Comparison of ENCODE assay signal across 26 cellular contexts in genomic region chr6:147549531-147549930, GRCh38. TPM values are rescaled to one million over a fixed set of nuclear protein-coding genes. Genes with fewer than 3 reads are reported as not detected.
A peak's percentile ranks its signal among the peaks of the same experiment; 100 is the strongest.
DNase-seq lines count a peak whose midpoint lies in the region; ATAC-seq, FAIRE-seq and TF ChIP-seq lines count a peak whose summit lies in the region.
"Had no signal": no experiment of that assay in that cellular context is flagged by ENCODE, and none has a peak within 500 bp of the region (broad histone marks: within the 10 kb centered on the region; RNA-seq: fewer than 3 reads in every experiment).

No MANE protein-coding gene starts in this region.

- TF ChIP-seq POLR2A in endothelial cell of umbilical vein (IDR thresholded peaks at IDR 0.05; ENCODE audit: low read depth, low read length), result no peak

- H3K4me1 ChIP-seq in endothelial cell of umbilical vein (ENCODE audit: control insufficient read depth, extremely low read depth, insufficient read depth, low read length), result no peaks in the 10 kb centered on the region
- H3K4me1 ChIP-seq: BLaER1 treated with 17β-estradiol and CSF1 and Interleukin-3, amounts not matched to agents 10 nM and 100 nM; Peyer's patch had no signal

- H4K20me1 ChIP-seq in endothelial cell of umbilical vein (replicated peaks; ENCODE audit: control insufficient read depth, extremely low read depth, insufficient read depth, low read length), result no peaks in the 10 kb centered on the region
- H4K20me1 ChIP-seq: BLaER1 treated with 17β-estradiol and CSF1 and Interleukin-3, amounts not matched to agents 10 nM and 100 nM had no signal

- ATAC-seq in T-helper 17 cell (no peak), HG03108 (IDR thresholded peaks at IDR 0.05; ENCODE audit: unreplicated experiment) (no peak)
- ATAC-seq: HepG2 had no signal

- CTCF ChIA-PET in endothelial cell of umbilical vein (lab: Charles Lee), result no interaction called here

- H3K9me3 ChIP-seq in endothelial cell of umbilical vein (replicated peaks; ENCODE audit: control insufficient read depth, insufficient read depth, low read length) (no peaks in the 10 kb centered on the region), T-helper 17 cell (ENCODE audit: control insufficient read depth, low read length, poor library complexity, severe bottlenecking) (no peaks in the 10 kb centered on the region)
- H3K9me3 ChIP-seq: BLaER1 treated with 17β-estradiol and CSF1 and Interleukin-3, amounts not matched to agents 10 nM and 100 nM; MG63; Peyer's patch; SK-N-SH had no signal

- no peak overlapping the region for H3K27ac Mint-ChIP-seq in T-helper 17 cell
- H3K27ac Mint-ChIP-seq: CD4-positive, alpha-beta T cell had no signal

- dilution Hi-C loops in endothelial cell of umbilical vein (cut with MboI; ENCODE audit: extremely low pct_ligation_motif_present, low sequenced_read_pairs), result no loop called here

- H3K4me2 ChIP-seq in endothelial cell of umbilical vein (ENCODE audit: insufficient read depth, low read length), result no peak overlapping the region
- H3K4me2 ChIP-seq: BLaER1 treated with 17β-estradiol and CSF1 and Interleukin-3, amounts not matched to agents 10 nM and 100 nM; SK-N-SH had no signal

- no peak overlapping the region for H3K4me3 Mint-ChIP-seq in T-helper 17 cell
- H3K4me3 Mint-ChIP-seq: CD4-positive, alpha-beta T cell had no signal

- POLR2A ChIA-PET in endothelial cell of umbilical vein (lab: Charles Lee), result no interaction called here

- H3K4me1 Mint-ChIP-seq in T-helper 17 cell, result no peaks in the 10 kb centered on the region

- in situ Hi-C loops in GM13977 (cut with MboI; ENCODE audit: low pct_unique_long_range_greater_than_20kb, low sequenced_read_pairs, unreplicated experiment), result no loop called here

- no peaks in the 10 kb centered on the region for H3K9me1 ChIP-seq in endothelial cell of umbilical vein (replicated peaks; ENCODE audit: control insufficient read depth, extremely low read depth, insufficient read depth, low read length)

- intact Hi-C loops in endothelial cell of umbilical vein (cut with micrococcal nuclease), result no loop called here

- no peak for TF ChIP-seq CTCF in endothelial cell of umbilical vein (IDR thresholded peaks at IDR 0.05; ENCODE audit: extremely low read depth in 1 of 2, insufficient read depth in 1 of 2, low read depth in 1 of 2, low read length in 2 of 2)
- TF ChIP-seq CTCF in fibroblast of villous mesenchyme (IDR thresholded peaks at IDR 0.05; ENCODE audit: insufficient read depth, low read depth, low read length), result no peak
- no peak for TF ChIP-seq CTCF in GM13977 (IDR thresholded peaks at IDR 0.05; ENCODE audit: extremely low read depth, insufficient read depth, missing control alignments)

- DNase-seq in EH (ENCODE audit: low read depth), result peak; percentile 18
- DNase-seq in HTR-8/SVneo (ENCODE audit: insufficient read length, low spot score), result no peak
- no peak for DNase-seq in endothelial cell of umbilical vein (ENCODE audit: low read depth, low spot score)
- DNase-seq in fibroblast of villous mesenchyme (ENCODE audit: low read depth), result peak; percentile 10
- DNase-seq in T-helper 17 cell, result no peak
- DNase-seq in NK-92 (lab: John Stamatoyannopoulos, UW; ENCODE audit: unreplicated experiment), result no peak
- no peak for DNase-seq in GM13977 (ENCODE audit: low spot score)
- DNase-seq: AML-193; CD4-positive, alpha-beta T cell; DMS79; GF-D8; KG1; NCI-H2029 treated with DMSO at 0.1 percent for 48 hours; NCI-H446 treated with DMSO at 0.1 percent for 48 hours; NCI-H526; Peyer's patch; SHP77 treated with DMSO at 0.1 percent for 48 hours; SK-N-SH had no signal

- no TSS peak for BruUV-seq in endothelial cell of umbilical vein (replicated peaks; lab: Mats Ljungman, UMichigan)

- H3K36me3 Mint-ChIP-seq in T-helper 17 cell (ENCODE audit: low read depth), result no peaks in the 10 kb centered on the region

- no peak overlapping the region for H3K27ac ChIP-seq in endothelial cell of umbilical vein (ENCODE audit: insufficient read depth, low read depth, low read length)
- H3K27ac ChIP-seq: BLaER1 treated with 17β-estradiol and CSF1 and Interleukin-3, amounts not matched to agents 10 nM and 100 nM; Peyer's patch had no signal

- H3K36me3 ChIP-seq in endothelial cell of umbilical vein (ENCODE audit: control insufficient read depth in 2 of 2, extremely low read depth in 1 of 2, insufficient read depth in 2 of 2, low read length in 2 of 2), result no peaks in the 10 kb centered on the region
- H3K36me3 ChIP-seq: BLaER1 treated with 17β-estradiol and CSF1 and Interleukin-3, amounts not matched to agents 10 nM and 100 nM; Peyer's patch had no signal

- no peak overlapping the region for H3K4me3 ChIP-seq in endothelial cell of umbilical vein (replicated peaks in 1 of 3; ENCODE audit: insufficient read depth in 1 of 3, low read depth in 1 of 3, low read length in 3 of 3)
- no peak overlapping the region for H3K4me3 ChIP-seq in fibroblast of villous mesenchyme (ENCODE audit: low read depth, low read length)
- H3K4me3 ChIP-seq: BLaER1 treated with 17β-estradiol and CSF1 and Interleukin-3, amounts not matched to agents 10 nM and 100 nM; MG63; Peyer's patch had no signal

- H3K27me3 Mint-ChIP-seq in T-helper 17 cell, result peaks cover 10% of the 10 kb centered on the region
- H3K27me3 Mint-ChIP-seq: CD4-positive, alpha-beta T cell had no signal

- FAIRE-seq in HTR-8/SVneo (lab: Jason Lieb, UNC) (peak; percentile 20), endothelial cell of umbilical vein (lab: Jason Lieb, UNC) (no peak)
- FAIRE-seq: A204.1, GM12891, H54, HepG2 had no signal

- no peaks in the 10 kb centered on the region for H3K79me2 ChIP-seq in endothelial cell of umbilical vein (ENCODE audit: control insufficient read depth, insufficient read depth, low read length)

- H3K27me3 ChIP-seq in endothelial cell of umbilical vein (ENCODE audit: control insufficient read depth in 2 of 2, insufficient read depth in 2 of 2, low read length in 2 of 2), result no peaks in the 10 kb centered on the region
- H3K27me3 ChIP-seq: BLaER1 treated with 17β-estradiol and CSF1 and Interleukin-3, amounts not matched to agents 10 nM and 100 nM; MG63; Peyer's patch had no signal

- no peak overlapping the region for H3K9ac ChIP-seq in endothelial cell of umbilical vein (replicated peaks; ENCODE audit: extremely low read depth, insufficient read depth, low read length)
- H3K9ac ChIP-seq: BLaER1 treated with 17β-estradiol and CSF1 and Interleukin-3, amounts not matched to agents 10 nM and 100 nM; SK-N-SH had no signal

- H2AFZ ChIP-seq in endothelial cell of umbilical vein (ENCODE audit: low read depth, low read length), result no peak overlapping the region

TF ChIP-seq in endothelial cell of umbilical vein, 7 proteins besides CTCF, POLR2A, EP300 and RAD21:
- no peak for TF ChIP-seq EZH2 (IDR thresholded peaks at IDR 0.05; ENCODE audit: borderline replicate concordance, low read depth, low read length, severe bottlenecking)
- peak; percentile 13 for TF ChIP-seq FOS (IDR thresholded peaks at IDR 0.05; ENCODE audit: borderline replicate concordance, insufficient read depth, low read length)

RNA-seq across cellular contexts. Expression of gene SAMD5, which starts 41.0 kb away (rescaled TPM):
- total RNA-seq in endothelial cell of umbilical vein (4.6 and 6.9 TPM in 2 replicates), fibroblast of villous mesenchyme (under 0.01 TPM in 2 replicates), T-helper 17 cell (not detected)
- polyA plus RNA-seq in endothelial cell of umbilical vein, result 0.46 and 0.75 TPM in 2 replicates
- polyA plus RNA-seq in endothelial cell of umbilical vein (2011; cell fraction: cytosol; rRNA removed), result 0.75 and 0.93 TPM in 2 replicates
- 1.5 and 2.0 TPM in 2 replicates for polyA plus RNA-seq in endothelial cell of umbilical vein (2011; cell fraction: nucleus; rRNA removed)
- polyA plus RNA-seq in endothelial cell of umbilical vein (2012), result 3.7 and 7.6 TPM in 2 replicates
- 2.8 and 3.5 TPM in 2 replicates for polyA minus RNA-seq in endothelial cell of umbilical vein
- not detected for polyA minus RNA-seq in endothelial cell of umbilical vein (2011; cell fraction: cytosol; rRNA and poly(A)+ RNA removed)
- polyA minus RNA-seq in endothelial cell of umbilical vein (2011; cell fraction: nucleus; rRNA and poly(A)+ RNA removed), result 5.3 and 7.8 TPM in 2 replicates
- total RNA-seq: CD4-positive, alpha-beta T cell; OCI-LY7 had no signal
- polyA plus RNA-seq: SK-N-SH had no signal

Comparison
In these comparisons a context has a peak if more than half of its experiments do, and no peak if none do; other contexts are left out.
1. DNase-seq: peak in EH (single experiment) and fibroblast of villous mesenchyme (single experiment); none in HTR-8/SVneo (single experiment), endothelial cell of umbilical vein (single experiment), T-helper 17 cell (0 of 3), NK-92 (single experiment) and GM13977 (single experiment).